8 cellular contexts compared by ENCODE assay signal in the genomic region with DNA sequence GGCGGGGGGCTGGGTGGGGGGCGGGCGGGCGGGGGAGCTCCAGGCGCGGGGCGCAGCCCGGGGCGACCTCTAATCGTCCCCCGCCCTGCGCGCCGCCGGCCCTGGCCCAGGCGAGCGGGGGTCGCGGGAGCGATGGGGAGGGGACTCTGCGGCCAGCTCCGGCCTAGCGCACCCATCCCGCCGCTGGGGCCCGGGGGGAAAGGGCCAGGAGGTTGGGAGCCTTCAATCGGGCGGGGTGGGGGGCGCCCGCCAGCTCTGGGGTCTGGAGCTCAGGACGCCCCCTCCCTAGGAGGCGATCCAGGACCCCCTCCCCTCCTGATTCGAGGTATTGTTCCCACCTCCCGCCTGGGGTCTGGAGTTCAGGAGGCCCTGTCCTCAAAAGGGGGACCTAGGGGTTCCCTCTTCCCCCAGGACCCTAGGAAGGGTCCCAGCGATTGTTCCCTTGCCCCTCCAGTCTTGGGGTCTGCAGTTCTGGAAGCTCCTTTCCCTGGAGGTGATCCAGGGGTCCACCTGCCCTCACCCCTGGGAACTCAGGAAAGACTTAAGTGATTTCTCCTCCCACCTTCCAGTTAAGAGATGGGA.
A peak's percentile ranks its signal among the peaks of the same experiment; 100 is the strongest.
DNase-seq lines count a peak whose midpoint lies in the region; ATAC-seq and TF ChIP-seq lines count a peak whose summit lies in the region.

No MANE protein-coding gene starts in this region.

- H3K9me3 ChIP-seq in mucosa of rectum (ENCODE audit: control insufficient read depth in 2 of 2, low read length in 2 of 2), result no peaks in the 10 kb centered on the region

- H3K27ac Mint-ChIP-seq in stimulated activated naive CD8-positive, alpha-beta T cell treated with anti-CD3 and anti-CD28 coated beads, Interleukin-15, Interleukin-2, amounts not matched to agents 100 ng/mL and 50 ng/mL, for 24 hours, result peak overlapping the region; percentile 79

- H3K27me3 ChIP-seq in mucosa of rectum (ENCODE audit: control insufficient read depth in 2 of 2, insufficient read depth in 2 of 2, low read length in 2 of 2), result no peaks in the 10 kb centered on the region

- H3K9ac ChIP-seq in mucosa of rectum (ENCODE audit: low read depth in 1 of 2, low read length in 2 of 2), result peak overlapping the region; percentile 80 to 81

- no peak for DNase-seq in stimulated activated naive CD8-positive, alpha-beta T cell treated with anti-CD3 and anti-CD28 coated beads, Interleukin-15, Interleukin-2, amounts not matched to agents 100 U/mL and 50 U/mL, for 24 hours
- no peak for DNase-seq in cardiac fibroblast (ENCODE audit: low read depth in 2 of 2)
- no peak for DNase-seq in middle frontal gyrus (ENCODE audit: extremely low spot score, low spot score)
- DNase-seq in NK-92 (lab: John Stamatoyannopoulos, UW; ENCODE audit: unreplicated experiment), result no peak
- DNase-seq in activated CD8-positive, alpha-beta memory T cell treated with anti-CD3 and anti-CD28 coated beads, Interleukin-2, amount 50 U/mL, for 48 hours, result no peak

- no peaks in the 10 kb centered on the region for H3K9me3 Mint-ChIP-seq in stimulated activated naive CD8-positive, alpha-beta T cell treated with anti-CD3 and anti-CD28 coated beads, Interleukin-15, Interleukin-2, amounts not matched to agents 100 ng/mL and 50 ng/mL, for 24 hours

- H3K4me1 Mint-ChIP-seq in stimulated activated naive CD8-positive, alpha-beta T cell treated with anti-CD3 and anti-CD28 coated beads, Interleukin-15, Interleukin-2, amounts not matched to agents 100 ng/mL and 50 ng/mL, for 24 hours (ENCODE audit: low read depth), result peaks cover 16% of the 10 kb centered on the region

- no peak for TF ChIP-seq CTCF in cardiac fibroblast (IDR thresholded peaks at IDR 0.05; ENCODE audit: low read depth, low read length)

- H3K4me1 ChIP-seq in mucosa of rectum (ENCODE audit: control insufficient read depth in 2 of 2, insufficient read depth in 2 of 2, low read length in 2 of 2), result peaks cover 10 to 13% of the 10 kb centered on the region in 2 donors

- H3K27ac ChIP-seq in mucosa of rectum (ENCODE audit: low read depth in 2 of 2, low read length in 2 of 2), result peak overlapping the region; percentile 52 to 55

- H3K36me3 Mint-ChIP-seq in stimulated activated naive CD8-positive, alpha-beta T cell treated with anti-CD3 and anti-CD28 coated beads, Interleukin-15, Interleukin-2, amounts not matched to agents 100 ng/mL and 50 ng/mL, for 24 hours (ENCODE audit: low read depth), result no peaks in the 10 kb centered on the region

- peak overlapping the region; percentile 77 for H3K4me3 Mint-ChIP-seq in stimulated activated naive CD8-positive, alpha-beta T cell treated with anti-CD3 and anti-CD28 coated beads, Interleukin-15, Interleukin-2, amounts not matched to agents 100 ng/mL and 50 ng/mL, for 24 hours

- ATAC-seq in stimulated activated naive CD8-positive, alpha-beta T cell treated with anti-CD3 and anti-CD28 coated beads, Interleukin-15, Interleukin-2, amounts not matched to agents 100 U/mL and 50 U/mL, for 24 hours, result no peak
- ATAC-seq in HG03039 (IDR thresholded peaks at IDR 0.05; ENCODE audit: unreplicated experiment), result no peak

- H3K36me3 ChIP-seq in mucosa of rectum (ENCODE audit: control insufficient read depth in 2 of 2, insufficient read depth in 2 of 2, low read length in 2 of 2), result peaks cover 0 to 3% of the 10 kb centered on the region in 2 donors

- no peaks in the 10 kb centered on the region for H3K27me3 Mint-ChIP-seq in stimulated activated naive CD8-positive, alpha-beta T cell treated with anti-CD3 and anti-CD28 coated beads, Interleukin-15, Interleukin-2, amounts not matched to agents 100 ng/mL and 50 ng/mL, for 24 hours

- H3K4me3 ChIP-seq in cardiac fibroblast (replicated peaks in 1 of 2; ENCODE audit: low read depth in 2 of 2, low read length in 2 of 2) (peak overlapping the region; percentile 68 to 84), mucosa of rectum (ENCODE audit: low read length in 2 of 2) (peak overlapping the region; percentile 64 to 70)
